In genomic region chr10:97529685-97530465, GRCh38 we compare ENCODE assay signal across 34 cellular contexts. TPM values are rescaled to one million over a fixed set of nuclear protein-coding genes. Genes with fewer than 3 reads are reported as not detected.
DNase-seq lines count a peak whose midpoint lies in the region; ATAC-seq and TF ChIP-seq lines count a peak whose summit lies in the region.
"Had no signal": no experiment of that assay in that cellular context is flagged by ENCODE, and none has a peak within 500 bp of the region (broad histone marks: within the 10 kb centered on the region; RNA-seq: fewer than 3 reads in every experiment).

No MANE protein-coding gene starts in this region.

- H3K4me2 ChIP-seq in H9 (ENCODE audit: insufficient read depth, insufficient read length, low read length), result no peak overlapping the region
- H3K4me2 ChIP-seq: SK-N-SH had no signal

- H2AK5ac ChIP-seq in H9 (ENCODE audit: insufficient read length, low read length), result no peak overlapping the region

- H3K4ac ChIP-seq in H9 (ENCODE audit: low read depth, low read length), result no peak overlapping the region

- no peaks in the 10 kb centered on the region for H3K23me2 ChIP-seq in H9 (ENCODE audit: insufficient read length, low read depth, low read length, poor library complexity, severe bottlenecking)

- H4K5ac ChIP-seq in H9 (ENCODE audit: insufficient read length, low read depth, low read length), result no peak overlapping the region

- no peak overlapping the region for H3K4me3 ChIP-seq in RWPE2 (ENCODE audit: severe bottlenecking)
- H3K4me3 ChIP-seq: suprapubic skin, upper lobe of left lung had no signal

- no peaks in the 10 kb centered on the region for H3K79me1 ChIP-seq in H9 (ENCODE audit: insufficient read depth, low read depth, low read length, poor library complexity, severe bottlenecking)

- no peak overlapping the region for H2AFZ ChIP-seq in H9 (ENCODE audit: low read length)
- H2AFZ ChIP-seq: parathyroid adenoma had no signal

- H3K27me3 Mint-ChIP-seq in nephron (ENCODE audit: low read depth), result no peaks in the 10 kb centered on the region
- H3K27me3 Mint-ChIP-seq in H9 (ENCODE audit: low read depth), result no peaks in the 10 kb centered on the region; the same call in 1 of the 2 replicates
- H3K27me3 Mint-ChIP-seq: activated CD4-positive, alpha-beta T cell treated with anti-CD3 and anti-CD28 coated beads, Interleukin-2, amount 10 ng/mL, durations not matched to agents 7 days and 5 days; activated naive CD4-positive, alpha-beta T cell treated with anti-CD3 and anti-CD28 coated beads, Interleukin-2, amount 50 U/mL, for 24 hours had no signal

- no peak overlapping the region for H2BK120ac ChIP-seq in H9 (ENCODE audit: low read depth, low read length, poor library complexity, severe bottlenecking)

- H3K4me3 Mint-ChIP-seq in nephron, result no peak overlapping the region
- no peak overlapping the region for H3K4me3 Mint-ChIP-seq in H9
- H3K4me3 Mint-ChIP-seq: activated CD4-positive, alpha-beta T cell treated with anti-CD3 and anti-CD28 coated beads, Interleukin-2, amount 10 ng/mL, durations not matched to agents 7 days and 5 days; activated naive CD4-positive, alpha-beta T cell treated with anti-CD3 and anti-CD28 coated beads, Interleukin-2, amount 50 U/mL, for 24 hours; CD14-positive monocyte; neural crest cell; WTC11 had no signal

- H3K36me3 Mint-ChIP-seq in nephron (ENCODE audit: low read depth), result peaks cover 10% of the 10 kb centered on the region
- peaks cover 4 to 9% (median 7%) of the 10 kb centered on the region in 3 experiments for H3K36me3 Mint-ChIP-seq in H9 (ENCODE audit: insufficient read depth in 1 of 3, low read depth in 3 of 3)

- H3K4me1 Mint-ChIP-seq in nephron (peaks cover 10% of the 10 kb centered on the region), H9 (peaks cover 9 to 22% of the 10 kb centered on the region in 2 experiments)
- H3K4me1 Mint-ChIP-seq: activated CD4-positive, alpha-beta T cell treated with anti-CD3 and anti-CD28 coated beads, Interleukin-2, amount 10 ng/mL, durations not matched to agents 7 days and 5 days; activated naive CD4-positive, alpha-beta T cell treated with anti-CD3 and anti-CD28 coated beads, Interleukin-2, amount 50 U/mL, for 24 hours had no signal

- no peak overlapping the region for H3K9ac ChIP-seq in H9 (ENCODE audit: extremely low read depth, insufficient read length, low read length)
- H3K9ac ChIP-seq: parathyroid adenoma, SK-N-SH had no signal

- no peak overlapping the region for H2BK20ac ChIP-seq in H9 (ENCODE audit: low read depth, low read length, poor library complexity, severe bottlenecking)

- H3K4me1 ChIP-seq in RWPE2 (ENCODE audit: insufficient read depth, poor library complexity, severe bottlenecking) (no peaks in the 10 kb centered on the region), H9 (ENCODE audit: insufficient read depth, low read length) (no peaks in the 10 kb centered on the region)
- H3K4me1 ChIP-seq: parathyroid adenoma had no signal

- H3K79me2 ChIP-seq in H9 (ENCODE audit: insufficient read depth, low read length), result no peaks in the 10 kb centered on the region

- ATAC-seq in RWPE2 (ENCODE audit: low read depth), result peak; percentile 46; the same call in 1 of the 3 replicates
- ATAC-seq: HCT116, WTC11 had no signal

- H4K8ac ChIP-seq in H9 (replicated peaks; ENCODE audit: insufficient read length, low read depth, low read length), result no peak overlapping the region

- H3K9me3 Mint-ChIP-seq in nephron, result peaks cover 4% of the 10 kb centered on the region
- peaks cover 17 to 18% of the 10 kb centered on the region in 2 experiments for H3K9me3 Mint-ChIP-seq in H9
- H3K9me3 Mint-ChIP-seq: activated CD4-positive, alpha-beta T cell treated with anti-CD3 and anti-CD28 coated beads, Interleukin-2, amount 10 ng/mL, durations not matched to agents 7 days and 5 days; activated naive CD4-positive, alpha-beta T cell treated with anti-CD3 and anti-CD28 coated beads, Interleukin-2, amount 50 U/mL, for 24 hours had no signal

- H3K18ac ChIP-seq in H9 (ENCODE audit: insufficient read length, low read depth, low read length), result no peak overlapping the region

- H3K9me3 ChIP-seq in RWPE2 (ENCODE audit: severe bottlenecking) (no peaks in the 10 kb centered on the region), H9 (ENCODE audit: control insufficient read depth, low read depth, low read length) (no peaks in the 10 kb centered on the region)
- H3K9me3 ChIP-seq: esophagus squamous epithelium, SK-N-SH, suprapubic skin, upper lobe of left lung had no signal

- no peaks in the 10 kb centered on the region for H3K36me3 ChIP-seq in RWPE2 (ENCODE audit: low read depth)
- H3K36me3 ChIP-seq: brain microvascular endothelial cell, esophagus squamous epithelium, suprapubic skin, upper lobe of left lung had no signal

- H2BK5ac ChIP-seq in H9 (ENCODE audit: insufficient read length, low read length), result no peak overlapping the region

- H4K20me1 ChIP-seq in H9 (ENCODE audit: control insufficient read depth, insufficient read depth, insufficient read length), result no peaks in the 10 kb centered on the region

- no peaks in the 10 kb centered on the region for H3K27me3 ChIP-seq in RWPE2 (ENCODE audit: insufficient read depth, poor library complexity, severe bottlenecking)
- H3K27me3 ChIP-seq in H9 (ENCODE audit: insufficient read depth, low read length), result no peaks in the 10 kb centered on the region
- H3K27me3 ChIP-seq: brain microvascular endothelial cell, esophagus squamous epithelium, suprapubic skin, upper lobe of left lung had no signal

- no peak overlapping the region for H2BK15ac ChIP-seq in H9 (ENCODE audit: low read depth, low read length)

- H3T11ph ChIP-seq in H9 (ENCODE audit: low read length), result no peak overlapping the region

- H2BK12ac ChIP-seq in H9 (ENCODE audit: insufficient read length, low read depth, low read length), result no peak overlapping the region

- no peak overlapping the region for H3K14ac ChIP-seq in H9 (ENCODE audit: insufficient read depth, low read length)

- TF ChIP-seq CTCF in RWPE2 (IDR thresholded peaks at IDR 0.05; ENCODE audit: poor library complexity, severe bottlenecking) (no peak), nephron (IDR thresholded peaks at IDR 0.05; ENCODE audit: unreplicated experiment in 3 of 3) (no peak), H9 (conservative IDR thresholded peaks at IDR 0.05) (no peak)

- H3K27ac Mint-ChIP-seq in nephron (peak overlapping the region in 2 of 3 experiments; percentile 27 to 28), H9 (no peak overlapping the region; a peak in 1 of 7 replicates)
- H3K27ac Mint-ChIP-seq: activated CD4-positive, alpha-beta T cell treated with anti-CD3 and anti-CD28 coated beads, Interleukin-2, amount 10 ng/mL, durations not matched to agents 7 days and 5 days; activated naive CD4-positive, alpha-beta T cell treated with anti-CD3 and anti-CD28 coated beads, Interleukin-2, amount 50 U/mL, for 24 hours; WTC11 had no signal

- no peak overlapping the region for H3K23ac ChIP-seq in H9 (ENCODE audit: insufficient read length, low read depth, low read length)

- no CpG with 5 or more reads among the region's 14 CpGs for WGBS in H9 (ENCODE audit: extremely low coverage, insufficient read length, low lambda C conversion rate)

- DNase-seq in DMS53 (lab: John Stamatoyannopoulos, UW) (peak; percentile 55), DMS53 treated with DMSO at 0.1 percent for 48 hours (lab: John Stamatoyannopoulos, UW; ENCODE audit: unreplicated experiment) (no peak), RWPE2 (ENCODE audit: low spot score) (no peak), NCI-H2227 (lab: John Stamatoyannopoulos, UW; ENCODE audit: unreplicated experiment) (no peak), H9 (no peak)
- DNase-seq: activated CD4-positive, alpha-beta T cell treated with anti-CD3 and anti-CD28 coated beads, Interleukin-2, amount 10 ng/mL, durations not matched to agents 7 days and 5 days; amygdala; brain microvascular endothelial cell; DMS79 treated with DMSO at 0.1 percent for 48 hours; esophagus squamous epithelium; foreskin melanocyte; GF-D8; kidney glomerular epithelial cell; NCI-H1048; NCI-H1694; NCI-H510A; SK-N-SH; stimulated activated CD4-positive, alpha-beta T cell treated with anti-CD3 and anti-CD28 coated beads, Interleukin-1b, Interleukin-23, amount 100 ng/mL, for 48 hours; stimulated activated naive CD4-positive, alpha-beta T cell treated with Interleukin-2 at 50 U/mL for 16 hours; upper lobe of left lung had no signal

- no peak overlapping the region for H4K91ac ChIP-seq in H9 (ENCODE audit: insufficient read length, low read depth, low read length)

- no peak overlapping the region for H3K56ac ChIP-seq in H9 (ENCODE audit: insufficient read length, low read depth, low read length)

- no peak overlapping the region for H3K27ac ChIP-seq in RWPE2 (ENCODE audit: poor library complexity, severe bottlenecking)
- no peak overlapping the region for H3K27ac ChIP-seq in H9 (ENCODE audit: insufficient read length, low read depth, low read length)
- H3K27ac ChIP-seq: 22Rv1, brain microvascular endothelial cell, esophagus squamous epithelium, parathyroid adenoma, suprapubic skin, upper lobe of left lung had no signal

RNA-seq across cellular contexts. Expression of gene UBTD1, which starts 31.2 kb away (rescaled TPM):
- 18.1 and 19.0 TPM in 2 replicates for total RNA-seq in H9 (2021)

RNA-seq across cellular contexts. Expression of gene MMS19, which starts 31.7 kb away (rescaled TPM):
- total RNA-seq in H9 (2021), result 102 and 104 TPM in 2 replicates

RNA-seq across cellular contexts. Expression of gene ANKRD2, which starts 42.7 kb away (rescaled TPM):
- total RNA-seq in H9 (2021), result not detected in 2 replicates
- total RNA-seq: cerebellum; neural crest cell; RPMI7951; T-helper 1 cell treated with Interleukin-12 subunit alpha and Interleukin-12 subunit beta and Interleukin-4 antibody, amounts not matched to agents 30 ng/mL and 1 ng/mL, for 36 hours; WTC11 had no signal

RNA-seq across cellular contexts. Expression of gene HOGA1, which starts 54.3 kb away (rescaled TPM):
- 0.72 and 0.79 TPM in 2 replicates for total RNA-seq in H9 (2021)
- total RNA-seq: activated CD4-positive, alpha-beta T cell treated with anti-CD3 and anti-CD28 coated beads, Interleukin-2, amount 10 ng/mL, durations not matched to agents 7 days and 5 days; activated CD8-positive, alpha-beta memory T cell treated with anti-CD3 and anti-CD28 coated beads for 36 hours; T-helper 1 cell treated with Interleukin-12 subunit alpha and Interleukin-12 subunit beta and Interleukin-4 antibody, amounts not matched to agents 30 ng/mL and 1 ng/mL, for 36 hours had no signal

RNA-seq across cellular contexts. Expression of gene C10orf62, which starts 59.6 kb away (rescaled TPM):
- total RNA-seq in H9 (2021), result 0.31 TPM in 1 of 2 replicates, not detected in the other
- total RNA-seq: activated CD4-positive, alpha-beta T cell treated with anti-CD3 and anti-CD28 coated beads, Interleukin-2, amount 10 ng/mL, durations not matched to agents 7 days and 5 days; activated CD8-positive, alpha-beta memory T cell treated with anti-CD3 and anti-CD28 coated beads for 36 hours; dermis microvascular lymphatic vessel endothelial cell; esophagus squamous epithelium; neural crest cell; RPMI7951; suprapubic skin; T-helper 1 cell treated with Interleukin-12 subunit alpha and Interleukin-12 subunit beta and Interleukin-4 antibody, amounts not matched to agents 30 ng/mL and 1 ng/mL, for 36 hours; WTC11 had no signal

Comparison
In these comparisons a context has a peak if more than half of its experiments do, and no peak if none do; other contexts are left out.
1. H3K27ac Mint-ChIP-seq: peak in nephron (2 of 3); none in H9 (0 of 3).